Comparison of ENCODE assay signal across 28 cellular contexts in genomic region chr12:27756670-27757069, GRCh38. TPM values are rescaled to one million over a fixed set of nuclear protein-coding genes. Genes with fewer than 3 reads are reported as not detected.
DNase-seq lines count a peak whose midpoint lies in the region; ATAC-seq, FAIRE-seq and TF ChIP-seq lines count a peak whose summit lies in the region.
"Had no signal": no experiment of that assay in that cellular context is flagged by ENCODE, and none has a peak within 500 bp of the region (broad histone marks: within the 10 kb centered on the region; RNA-seq: fewer than 3 reads in every experiment).

No MANE protein-coding gene starts in this region.

- H3K9me3 Mint-ChIP-seq in activated naive CD4-positive, alpha-beta T cell treated with anti-CD3 and anti-CD28 coated beads, Interleukin-2, amount 50 U/mL, for 24 hours = no peaks in the 10 kb centered on the region
- no peaks in the 10 kb centered on the region for H3K9me3 Mint-ChIP-seq in activated naive CD8-positive, alpha-beta T cell (ENCODE audit: low read depth)
- H3K9me3 Mint-ChIP-seq in nephron progenitor cell = no peaks in the 10 kb centered on the region
- H3K9me3 Mint-ChIP-seq: CD8-positive, alpha-beta T cell had no signal

- no peak overlapping the region for H3K4me3 ChIP-seq in MG63
- H3K4me3 ChIP-seq: A549; BLaER1 treated with 17β-estradiol and CSF1 and Interleukin-3, amounts not matched to agents 10 nM and 100 nM; SJSA1 had no signal

- no peak for ATAC-seq in HG03457 (IDR thresholded peaks at IDR 0.05; ENCODE audit: unreplicated experiment)
- ATAC-seq: A549; CD8-positive, alpha-beta T cell; PC-3; Right ventricle myocardium inferior had no signal

- no peak for TF ChIP-seq CTCF in nephron progenitor cell (IDR thresholded peaks at IDR 0.05)

- FAIRE-seq in GM19239 (lab: Jason Lieb, UNC) = peak; percentile 33
- FAIRE-seq: A549, GM12892, H54 had no signal

- H3K27me3 ChIP-seq in MG63 = no peaks in the 10 kb centered on the region
- H3K27me3 ChIP-seq: BLaER1 treated with 17β-estradiol and CSF1 and Interleukin-3, amounts not matched to agents 10 nM and 100 nM; SJSA1 had no signal

- no peak for DNase-seq in activated naive CD4-positive, alpha-beta T cell treated with Interleukin-2 at 50 U/mL for 16 hours
- DNase-seq in GM19239 (ENCODE audit: insufficient read length, low spot score) (no peak), nephron progenitor cell (no peak), MG63 (no peak), C1 segment of cervical spinal cord (lab: John Stamatoyannopoulos, UW) (no peak)
- DNase-seq: AML-193; CD8-positive, alpha-beta T cell; DMS 273 treated with DMSO at 0.1 percent for 48 hours; DND-41; KBM-7; MM.1S; NCI-H2029 treated with DMSO at 0.1 percent for 48 hours; NCI-H446 treated with DMSO at 0.1 percent for 48 hours; NCI-H526; NCI-H82; NK-92 treated with Interleukin-12 subunit alpha and Interleukin-12 subunit beta, amount 100 ng/mL, for 24 hours; PC-3 had no signal

- no peaks in the 10 kb centered on the region for H3K4me1 Mint-ChIP-seq in activated naive CD4-positive, alpha-beta T cell treated with anti-CD3 and anti-CD28 coated beads, Interleukin-2, amount 50 U/mL, for 24 hours
- H3K4me1 Mint-ChIP-seq in activated naive CD8-positive, alpha-beta T cell (ENCODE audit: low read depth) = no peaks in the 10 kb centered on the region
- H3K4me1 Mint-ChIP-seq in nephron progenitor cell = peaks cover 8% of the 10 kb centered on the region

- H3K27me3 Mint-ChIP-seq in activated naive CD4-positive, alpha-beta T cell treated with anti-CD3 and anti-CD28 coated beads, Interleukin-2, amount 50 U/mL, for 24 hours = no peaks in the 10 kb centered on the region
- no peaks in the 10 kb centered on the region for H3K27me3 Mint-ChIP-seq in activated naive CD8-positive, alpha-beta T cell
- H3K27me3 Mint-ChIP-seq in nephron progenitor cell (ENCODE audit: low read depth, poor library complexity) = no peaks in the 10 kb centered on the region

- H3K9me3 ChIP-seq in MG63 = no peaks in the 10 kb centered on the region
- H3K9me3 ChIP-seq: A549; BLaER1 treated with 17β-estradiol and CSF1 and Interleukin-3, amounts not matched to agents 10 nM and 100 nM; SJSA1 had no signal

- peaks cover 26% of the 10 kb centered on the region for H3K36me3 ChIP-seq in MG63

- H3K36me3 Mint-ChIP-seq in activated naive CD4-positive, alpha-beta T cell treated with anti-CD3 and anti-CD28 coated beads, Interleukin-2, amount 50 U/mL, for 24 hours = peaks cover 13% of the 10 kb centered on the region
- H3K36me3 Mint-ChIP-seq in activated naive CD8-positive, alpha-beta T cell = peaks cover 7% of the 10 kb centered on the region
- H3K36me3 Mint-ChIP-seq in nephron progenitor cell (ENCODE audit: low read depth) = peaks cover 23% of the 10 kb centered on the region

- peak overlapping the region; percentile 51 for H3K27ac Mint-ChIP-seq in activated naive CD4-positive, alpha-beta T cell treated with anti-CD3 and anti-CD28 coated beads, Interleukin-2, amount 50 U/mL, for 24 hours
- peak overlapping the region; percentile 56 for H3K27ac Mint-ChIP-seq in activated naive CD8-positive, alpha-beta T cell
- H3K27ac Mint-ChIP-seq in nephron progenitor cell = peak overlapping the region; percentile 14
- H3K27ac Mint-ChIP-seq: CD8-positive, alpha-beta T cell had no signal

- no peak overlapping the region for H3K4me3 Mint-ChIP-seq in activated naive CD4-positive, alpha-beta T cell treated with anti-CD3 and anti-CD28 coated beads, Interleukin-2, amount 50 U/mL, for 24 hours
- H3K4me3 Mint-ChIP-seq in activated naive CD8-positive, alpha-beta T cell = no peak overlapping the region
- no peak overlapping the region for H3K4me3 Mint-ChIP-seq in nephron progenitor cell
- H3K4me3 Mint-ChIP-seq: CD8-positive, alpha-beta T cell had no signal

RNA-seq across cellular contexts. Expression of gene KLHL42, which starts 23.4 kb away (rescaled TPM):
- 10.6 and 13.6 TPM in 2 replicates for total RNA-seq in MG63 (2014; rRNA removed; shearing (Covaris generic); ENCODE audit: low replicate concordance)

RNA-seq across cellular contexts. Expression of gene MANSC4, which starts 23.4 kb away (rescaled TPM):
- total RNA-seq in MG63 (2014; rRNA removed; shearing (Covaris generic); ENCODE audit: low replicate concordance) = not detected in 2 replicates
- total RNA-seq: CD8-positive, alpha-beta T cell; HT1080; LHCN-M2; Right ventricle myocardium inferior; SJSA1 had no signal

RNA-seq across cellular contexts. Expression of gene MRPS35, which starts 46.0 kb away (rescaled TPM):
- 78.8 and 88.8 TPM in 2 replicates for total RNA-seq in MG63 (2014; rRNA removed; shearing (Covaris generic); ENCODE audit: low replicate concordance)
